Comparison of ENCODE assay signal across 1 cellular context in the genomic region with DNA sequence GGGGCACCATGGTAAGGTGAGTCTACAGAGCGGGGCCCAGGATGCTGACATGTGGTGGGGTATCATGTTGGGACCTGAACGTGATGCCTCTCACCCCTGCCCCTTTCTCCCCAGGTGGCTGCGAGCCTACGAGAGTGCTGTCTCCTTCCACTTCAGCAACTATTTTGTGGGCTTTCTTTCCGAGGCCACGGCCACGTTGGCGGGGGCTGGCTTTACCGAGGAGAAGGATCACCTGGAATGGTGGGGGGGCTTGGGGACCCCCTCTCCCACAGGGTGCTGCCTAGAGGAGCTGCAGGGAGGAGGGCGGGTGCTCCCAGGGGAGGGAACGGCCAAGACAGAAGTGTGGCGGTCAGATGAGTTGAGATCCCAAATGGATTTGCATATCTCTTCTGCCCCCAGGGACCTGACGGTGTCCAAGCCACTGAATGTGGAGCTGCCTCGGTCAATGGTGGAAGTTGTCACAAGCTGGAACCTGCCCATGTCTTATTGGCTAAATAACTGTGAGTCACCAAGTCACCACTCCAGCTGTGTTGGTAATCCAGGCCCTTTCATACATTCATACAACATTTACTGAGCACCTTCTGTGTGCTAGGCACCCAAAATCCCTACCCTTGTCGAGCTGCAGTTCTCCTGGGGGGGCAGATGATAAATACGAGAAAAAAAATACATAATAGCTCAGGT.
TF ChIP-seq lines count a peak whose summit lies in the region.

No MANE protein-coding gene starts in this region.

TF ChIP-seq in IMR-90, 13 proteins besides CTCF, POLR2A, EP300 and RAD21 (continued from another document):
- TF ChIP-seq SMC3 (IDR thresholded peaks at IDR 0.05; ENCODE audit: low read depth, low read length): no peak
- TF ChIP-seq MXI1 (IDR thresholded peaks at IDR 0.05; ENCODE audit: borderline replicate concordance, low read depth, low read length): no peak
- no peak for TF ChIP-seq CEBPB (IDR thresholded peaks at IDR 0.05; ENCODE audit: low read depth, low read length)
- no peak for TF ChIP-seq RFX5 (IDR thresholded peaks at IDR 0.05; ENCODE audit: low read depth, low read length)
- no peak for TF ChIP-seq NFE2L2 (IDR thresholded peaks at IDR 0.05; ENCODE audit: low read depth, low read length)
- TF ChIP-seq BHLHE40 (IDR thresholded peaks at IDR 0.05; ENCODE audit: low read depth, low read length): no peak
- TF ChIP-seq, protein P1, sequence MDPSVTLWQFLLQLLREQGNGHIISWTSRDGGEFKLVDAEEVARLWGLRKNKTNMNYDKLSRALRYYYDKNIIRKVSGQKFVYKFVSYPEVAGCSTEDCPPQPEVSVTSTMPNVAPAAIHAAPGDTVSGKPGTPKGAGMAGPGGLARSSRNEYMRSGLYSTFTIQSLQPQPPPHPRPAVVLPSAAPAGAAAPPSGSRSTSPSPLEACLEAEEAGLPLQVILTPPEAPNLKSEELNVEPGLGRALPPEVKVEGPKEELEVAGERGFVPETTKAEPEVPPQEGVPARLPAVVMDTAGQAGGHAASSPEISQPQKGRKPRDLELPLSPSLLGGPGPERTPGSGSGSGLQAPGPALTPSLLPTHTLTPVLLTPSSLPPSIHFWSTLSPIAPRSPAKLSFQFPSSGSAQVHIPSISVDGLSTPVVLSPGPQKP (IDR thresholded peaks at IDR 0.05; ENCODE audit: borderline replicate concordance, low read depth, low read length): no peak
- TF ChIP-seq CHD1 (IDR thresholded peaks at IDR 0.05; ENCODE audit: low read depth, low read length): no peak
- TF ChIP-seq RCOR1 (IDR thresholded peaks at IDR 0.05; ENCODE audit: insufficient replicate concordance, low read length): no peak
- TF ChIP-seq, protein P2, sequence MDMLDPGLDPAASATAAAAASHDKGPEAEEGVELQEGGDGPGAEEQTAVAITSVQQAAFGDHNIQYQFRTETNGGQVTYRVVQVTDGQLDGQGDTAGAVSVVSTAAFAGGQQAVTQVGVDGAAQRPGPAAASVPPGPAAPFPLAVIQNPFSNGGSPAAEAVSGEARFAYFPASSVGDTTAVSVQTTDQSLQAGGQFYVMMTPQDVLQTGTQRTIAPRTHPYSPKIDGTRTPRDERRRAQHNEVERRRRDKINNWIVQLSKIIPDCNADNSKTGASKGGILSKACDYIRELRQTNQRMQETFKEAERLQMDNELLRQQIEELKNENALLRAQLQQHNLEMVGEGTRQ (IDR thresholded peaks at IDR 0.05; ENCODE audit: low read depth, low read length): no peak
- no peak for TF ChIP-seq FOS (IDR thresholded peaks at IDR 0.05; ENCODE audit: low read depth, low read length)
- no peak for TF ChIP-seq MAFK (IDR thresholded peaks at IDR 0.05; ENCODE audit: low read depth, low read length)
